In genomic region chr3:45915080-45915479, GRCh38 we compare ENCODE assay signal across 1 cellular context.
TF ChIP-seq lines count a peak whose summit lies in the region.

No MANE protein-coding gene starts in this region.

TF ChIP-seq in WTC11, 78 proteins besides CTCF, POLR2A, EP300 and RAD21 (continued from another document):
- no peak for TF ChIP-seq E2F4 (CRISPR knock-in tag; IDR thresholded peaks at IDR 0.05; ENCODE audit: borderline replicate concordance, low read depth)
- no peak for TF ChIP-seq HMGA2 (CRISPR knock-in tag; IDR thresholded peaks at IDR 0.05)
- TF ChIP-seq FOXP1 (CRISPR knock-in tag; IDR thresholded peaks at IDR 0.05; ENCODE audit: borderline replicate concordance): no peak
- TF ChIP-seq USF2 (CRISPR knock-in tag; IDR thresholded peaks at IDR 0.05): no peak
